14 cellular contexts compared by ENCODE assay signal in genomic region chr3:194561306-194561974, GRCh38.
A peak's percentile ranks its signal among the peaks of the same experiment; 100 is the strongest.
DNase-seq lines count a peak whose midpoint lies in the region; ATAC-seq and TF ChIP-seq lines count a peak whose summit lies in the region.
"Had no signal": no experiment of that assay in that cellular context is flagged by ENCODE, and none has a peak within 500 bp of the region (broad histone marks: within the 10 kb centered on the region; RNA-seq: fewer than 3 reads in every experiment).

No MANE protein-coding gene starts in this region.

- ATAC-seq in activated CD4-positive, alpha-beta T cell treated with anti-CD3 and anti-CD28 coated beads for 36 hours, result peak; percentile 81
- ATAC-seq in body of pancreas (peak; percentile 28), HG02938 (IDR thresholded peaks at IDR 0.05; ENCODE audit: unreplicated experiment) (no peak)
- ATAC-seq in naive thymus-derived CD4-positive, alpha-beta T cell, result peak; percentile 47

- peak overlapping the region; percentile 27 for H3K27ac Mint-ChIP-seq in activated CD4-positive, alpha-beta T cell treated with anti-CD3 and anti-CD28 coated beads for 36 hours
- no peak overlapping the region for H3K27ac Mint-ChIP-seq in activated CD4-positive, alpha-beta T cell treated with anti-CD3 and anti-CD28 coated beads, Interleukin-2, amount 10 ng/mL, durations not matched to agents 7 days and 5 days
- H3K27ac Mint-ChIP-seq in naive thymus-derived CD4-positive, alpha-beta T cell, result no peak overlapping the region

- peaks cover 14% of the 10 kb centered on the region for H3K27me3 Mint-ChIP-seq in activated CD4-positive, alpha-beta T cell treated with anti-CD3 and anti-CD28 coated beads for 36 hours
- no peaks in the 10 kb centered on the region for H3K27me3 Mint-ChIP-seq in activated CD4-positive, alpha-beta T cell treated with anti-CD3 and anti-CD28 coated beads, Interleukin-2, amount 10 ng/mL, durations not matched to agents 7 days and 5 days
- H3K27me3 Mint-ChIP-seq in naive thymus-derived CD4-positive, alpha-beta T cell, result peaks cover 0 to 14% (median 0%) of the 10 kb centered on the region in 5 donors

- TF ChIP-seq CTCF in body of pancreas (IDR thresholded peaks at IDR 0.05) (no peak), tibial artery (IDR thresholded peaks at IDR 0.05) (no peak)

- DNase-seq in activated CD4-positive, alpha-beta T cell treated with anti-CD3 and anti-CD28 coated beads for 36 hours, result no peak
- no peak for DNase-seq in activated CD4-positive, alpha-beta T cell treated with anti-CD3 and anti-CD28 coated beads, Interleukin-2, amount 10 ng/mL, durations not matched to agents 7 days and 5 days
- DNase-seq in M059J (ENCODE audit: low read depth) (peak; percentile 91), body of pancreas (no peak), tibial artery (no peak)
- no peak for DNase-seq in naive thymus-derived CD4-positive, alpha-beta T cell
- DNase-seq in activated CD4-positive, CD25-positive, alpha-beta regulatory T cell (lab: John Stamatoyannopoulos, UW), result no peak
- DNase-seq: central memory CD4-positive, alpha-beta T cell; foreskin melanocyte; left cardiac atrium; NCI-H1417 treated with DMSO at 0.1 percent for 48 hours; stimulated activated CD4-positive, alpha-beta T cell treated with anti-CD3 and anti-CD28 coated beads, Interleukin-2, amount 100 ng/mL, for 48 hours; T-helper 2 cell had no signal

- WGBS in body of pancreas, 2 donors, result 75 to 91% methylated on average over 7 of the region's 7 CpGs

- POLR2A ChIA-PET in activated CD4-positive, alpha-beta T cell treated with anti-CD3 and anti-CD28 coated beads for 36 hours (lab: Charles Lee), result interaction anchor here (0.5 to 0.6 kb wide), 2 partner anchors 41 to 222 kb away, joined by 3 to 5 read pairs; no protein-coding TSS in a partner anchor
- POLR2A ChIA-PET in activated CD4-positive, alpha-beta T cell treated with anti-CD3 and anti-CD28 coated beads, Interleukin-2, amount 10 ng/mL, durations not matched to agents 7 days and 5 days (lab: Charles Lee), result no interaction called here
- POLR2A ChIA-PET in naive thymus-derived CD4-positive, alpha-beta T cell (lab: Charles Lee), result no interaction called here

- H3K27me3 ChIP-seq in body of pancreas (no peaks in the 10 kb centered on the region), tibial artery (no peaks in the 10 kb centered on the region)
- no peaks in the 10 kb centered on the region for H3K27me3 ChIP-seq in naive thymus-derived CD4-positive, alpha-beta T cell (ENCODE audit: control insufficient read depth in 2 of 2, insufficient read depth in 2 of 2, low read length in 2 of 2)

- H3K36me3 ChIP-seq in body of pancreas (replicated peaks in 1 of 2; ENCODE audit: insufficient read depth in 1 of 2, low read depth in 2 of 2), result no peaks in the 10 kb centered on the region
- H3K36me3 ChIP-seq in naive thymus-derived CD4-positive, alpha-beta T cell (ENCODE audit: control insufficient read depth in 2 of 3, insufficient read depth in 3 of 3, low read length in 3 of 3), result no peaks in the 10 kb centered on the region
- no peaks in the 10 kb centered on the region for H3K36me3 ChIP-seq in tibial artery

- H3K27ac ChIP-seq in body of pancreas (no peak overlapping the region), tibial artery (no peak overlapping the region)
- no peak overlapping the region for H3K27ac ChIP-seq in naive thymus-derived CD4-positive, alpha-beta T cell (ENCODE audit: low read depth, low read length)

- intact Hi-C loops in activated CD4-positive, alpha-beta T cell treated with anti-CD3 and anti-CD28 coated beads for 36 hours (cut with DNase I, micrococcal nuclease), result loop anchor here in 1 of 2 experiments (1.0 kb wide), 1 partner anchor 41 kb away; no protein-coding TSS in a partner anchor
- intact Hi-C loops in body of pancreas (cut with DNase I) (no loop called here), tibial artery (cut with DNase I; ENCODE audit: low total_unique reads) (no loop called here)
- intact Hi-C loops in naive thymus-derived CD4-positive, alpha-beta T cell (cut with micrococcal nuclease), result no loop called here

- H3K4me1 Mint-ChIP-seq in activated CD4-positive, alpha-beta T cell treated with anti-CD3 and anti-CD28 coated beads for 36 hours, result peaks cover 10% of the 10 kb centered on the region
- H3K4me1 Mint-ChIP-seq in activated CD4-positive, alpha-beta T cell treated with anti-CD3 and anti-CD28 coated beads, Interleukin-2, amount 10 ng/mL, durations not matched to agents 7 days and 5 days, result peaks cover 3% of the 10 kb centered on the region
- H3K4me1 Mint-ChIP-seq in naive thymus-derived CD4-positive, alpha-beta T cell, result peaks cover 0 to 7% (median 5%) of the 10 kb centered on the region in 7 donors

- no peak overlapping the region for H3K4me3 ChIP-seq in body of pancreas
- H3K4me3 ChIP-seq in naive thymus-derived CD4-positive, alpha-beta T cell (ENCODE audit: low read length), result no peak overlapping the region
- H3K4me3 ChIP-seq in tibial artery, result no peak overlapping the region

- no peaks in the 10 kb centered on the region for H3K36me3 Mint-ChIP-seq in activated CD4-positive, alpha-beta T cell treated with anti-CD3 and anti-CD28 coated beads for 36 hours (ENCODE audit: low read depth)
- H3K36me3 Mint-ChIP-seq in activated CD4-positive, alpha-beta T cell treated with anti-CD3 and anti-CD28 coated beads, Interleukin-2, amount 10 ng/mL, durations not matched to agents 7 days and 5 days (ENCODE audit: low read depth), result no peaks in the 10 kb centered on the region
- H3K36me3 Mint-ChIP-seq in naive thymus-derived CD4-positive, alpha-beta T cell, result no peaks in the 10 kb centered on the region

- H3K9me3 ChIP-seq in body of pancreas (no peaks in the 10 kb centered on the region), tibial artery (no peaks in the 10 kb centered on the region)
- H3K9me3 ChIP-seq in naive thymus-derived CD4-positive, alpha-beta T cell (ENCODE audit: control insufficient read depth in 2 of 3, low read length in 3 of 3), result no peaks in the 10 kb centered on the region

- no peak overlapping the region for H3K4me3 Mint-ChIP-seq in activated CD4-positive, alpha-beta T cell treated with anti-CD3 and anti-CD28 coated beads for 36 hours
- H3K4me3 Mint-ChIP-seq in activated CD4-positive, alpha-beta T cell treated with anti-CD3 and anti-CD28 coated beads, Interleukin-2, amount 10 ng/mL, durations not matched to agents 7 days and 5 days, result no peak overlapping the region
- no peak overlapping the region for H3K4me3 Mint-ChIP-seq in naive thymus-derived CD4-positive, alpha-beta T cell

- CTCF ChIA-PET in activated CD4-positive, alpha-beta T cell treated with anti-CD3 and anti-CD28 coated beads for 36 hours (lab: Charles Lee), result interaction anchor here (0.5 to 0.9 kb wide), 4 partner anchors 16 to 157 kb away, joined by 3 to 4 read pairs (median 4); no protein-coding TSS in a partner anchor
- CTCF ChIA-PET in activated CD4-positive, alpha-beta T cell treated with anti-CD3 and anti-CD28 coated beads, Interleukin-2, amount 10 ng/mL, durations not matched to agents 7 days and 5 days (lab: Charles Lee), result interaction anchor here (1.1 to 3.4 kb wide), 4 partner anchors 10 to 23 kb away, joined by 3 to 17 read pairs (median 5); no protein-coding TSS in a partner anchor
- CTCF ChIA-PET in naive thymus-derived CD4-positive, alpha-beta T cell (lab: Charles Lee), result no interaction called here

- no peaks in the 10 kb centered on the region for H3K9me3 Mint-ChIP-seq in activated CD4-positive, alpha-beta T cell treated with anti-CD3 and anti-CD28 coated beads for 36 hours (ENCODE audit: low read depth)
- no peaks in the 10 kb centered on the region for H3K9me3 Mint-ChIP-seq in activated CD4-positive, alpha-beta T cell treated with anti-CD3 and anti-CD28 coated beads, Interleukin-2, amount 10 ng/mL, durations not matched to agents 7 days and 5 days
- no peaks in the 10 kb centered on the region for H3K9me3 Mint-ChIP-seq in naive thymus-derived CD4-positive, alpha-beta T cell

- no peak for TF ChIP-seq POLR2A in body of pancreas (IDR thresholded peaks at IDR 0.05)

- H3K4me1 ChIP-seq in body of pancreas (peaks cover 8% of the 10 kb centered on the region), tibial artery (peaks cover 0 to 4% (median 3%) of the 10 kb centered on the region in 4 donors)
- no peaks in the 10 kb centered on the region for H3K4me1 ChIP-seq in naive thymus-derived CD4-positive, alpha-beta T cell (ENCODE audit: control insufficient read depth in 2 of 2, insufficient read depth in 2 of 2, low read length in 2 of 2)
